Comparison of ENCODE assay signal across 10 cellular contexts in the genomic region with DNA sequence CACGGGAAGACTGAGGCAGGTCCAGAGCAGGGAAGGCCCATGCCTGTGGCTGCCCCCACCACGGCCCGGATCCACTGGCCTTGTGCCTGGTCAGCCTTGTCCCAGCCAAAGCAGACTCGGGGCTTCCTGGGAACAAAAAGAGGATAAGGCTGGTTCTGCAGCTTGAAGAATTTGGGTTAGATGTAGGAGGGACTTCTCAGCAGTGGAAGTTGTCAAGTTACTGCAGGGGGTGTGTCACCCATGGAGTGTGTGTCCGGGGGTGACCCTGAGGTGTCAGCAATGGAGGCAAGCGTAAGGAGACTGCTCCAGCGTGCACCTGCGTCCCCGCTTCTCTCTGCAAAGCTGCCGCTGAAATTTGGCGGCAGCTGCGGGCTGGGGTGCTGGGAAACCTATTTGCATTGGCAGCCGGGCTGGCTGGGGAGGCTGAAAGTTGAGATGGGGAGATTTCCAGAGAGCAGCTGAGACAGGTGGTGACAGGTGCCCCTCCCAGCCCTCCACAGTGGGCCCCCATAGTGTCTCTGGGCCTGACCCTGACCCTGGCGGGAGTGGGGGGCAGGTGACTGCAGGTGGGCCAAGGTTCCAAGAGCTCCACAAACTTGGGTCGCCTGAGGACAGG. TPM values are rescaled to one million over a fixed set of nuclear protein-coding genes. Genes with fewer than 3 reads are reported as not detected.
DNase-seq lines count a peak whose midpoint lies in the region; ATAC-seq and TF ChIP-seq lines count a peak whose summit lies in the region.
"Had no signal": no experiment of that assay in that cellular context is flagged by ENCODE, and none has a peak within 500 bp of the region (broad histone marks: within the 10 kb centered on the region; RNA-seq: fewer than 3 reads in every experiment).

No MANE protein-coding gene starts in this region.

- no peak overlapping the region for H3K27ac Mint-ChIP-seq in progenitor cell of endocrine pancreas
- H3K27ac Mint-ChIP-seq: activated naive CD4-positive, alpha-beta T cell treated with anti-CD3 and anti-CD28 coated beads for 36 hours had no signal

- H4K12ac ChIP-seq in trophoblast cell (ENCODE audit: low read depth, low read length), result no peak overlapping the region

- H3K4me1 ChIP-seq in ES-I3 (ENCODE audit: insufficient read depth, low read length) (peaks cover 31% of the 10 kb centered on the region; the same call in 1 of the 2 replicates), esophagus muscularis mucosa (peaks cover 22 to 65% (median 62%) of the 10 kb centered on the region in 4 donors), trophoblast cell (ENCODE audit: control insufficient read depth in 1 of 2, insufficient read depth in 2 of 2, low read length in 2 of 2) (peaks cover 19 to 27% of the 10 kb centered on the region in 2 experiments)

- TF ChIP-seq POLR2A in esophagus muscularis mucosa (IDR thresholded peaks at IDR 0.05; ENCODE audit: low read depth), result no peak

- peak overlapping the region; percentile 76 for H3K4me2 ChIP-seq in trophoblast cell (ENCODE audit: low read length)

- H2AK5ac ChIP-seq in trophoblast cell (ENCODE audit: low read length), result peak overlapping the region; percentile 94

- intact Hi-C loops in esophagus muscularis mucosa (cut with DNase I), result no loop called here

- TF ChIP-seq EP300 in esophagus muscularis mucosa (IDR thresholded peaks at IDR 0.05), result no peak

- peaks cover 18% of the 10 kb centered on the region for H3K79me1 ChIP-seq in trophoblast cell (ENCODE audit: low read length)

- no peaks in the 10 kb centered on the region for H3K9me3 Mint-ChIP-seq in progenitor cell of endocrine pancreas (ENCODE audit: low read depth)
- H3K9me3 Mint-ChIP-seq: activated naive CD4-positive, alpha-beta T cell treated with anti-CD3 and anti-CD28 coated beads for 36 hours had no signal

- H3K36me3 ChIP-seq in ES-I3 (ENCODE audit: insufficient read depth, low read length) (no peaks in the 10 kb centered on the region), esophagus muscularis mucosa (no peaks in the 10 kb centered on the region), trophoblast cell (ENCODE audit: control insufficient read depth in 1 of 2, insufficient read depth in 2 of 2, low read length in 2 of 2) (no peaks in the 10 kb centered on the region)

- DNase-seq in NCI-H2196 (lab: John Stamatoyannopoulos, UW; ENCODE audit: unreplicated experiment), result peak; percentile 68
- DNase-seq in esophagus muscularis mucosa (ENCODE audit: extremely low spot score), result no peak
- peak in 1 of 2 donors; percentile 41 for DNase-seq in trophoblast cell
- DNase-seq in epidermal melanocyte (ENCODE audit: insufficient read length, low spot score), result no peak
- DNase-seq in progenitor cell of endocrine pancreas (ENCODE audit: low spot score, unreplicated experiment), result no peak
- no peak for DNase-seq in NCI-H345 treated with DMSO at 0.1 percent for 48 hours (lab: John Stamatoyannopoulos, UW; ENCODE audit: unreplicated experiment)
- DNase-seq: activated naive CD4-positive, alpha-beta T cell treated with anti-CD3 and anti-CD28 coated beads for 36 hours; nucleus accumbens had no signal

- no peaks in the 10 kb centered on the region for H3K36me3 Mint-ChIP-seq in progenitor cell of endocrine pancreas (ENCODE audit: insufficient read depth)

- H4K91ac ChIP-seq in trophoblast cell (ENCODE audit: low read depth, low read length), result peak overlapping the region; percentile 52

- H2BK12ac ChIP-seq in trophoblast cell (ENCODE audit: low read length), result peak overlapping the region; percentile 84

- peak overlapping the region; percentile 42 for H3K4ac ChIP-seq in trophoblast cell (ENCODE audit: low read depth, low read length)

- TF ChIP-seq CTCF in esophagus muscularis mucosa (IDR thresholded peaks at IDR 0.05), result no peak
- no peak for TF ChIP-seq CTCF in progenitor cell of endocrine pancreas (IDR thresholded peaks at IDR 0.05; ENCODE audit: unreplicated experiment)

- H4K8ac ChIP-seq in trophoblast cell (ENCODE audit: low read depth, low read length), result peak overlapping the region; percentile 70

- H3K18ac ChIP-seq in trophoblast cell (ENCODE audit: low read length), result peak overlapping the region; percentile 44

- ATAC-seq in HG03342 (IDR thresholded peaks at IDR 0.05; ENCODE audit: unreplicated experiment), result no peak

- H3K9ac ChIP-seq in ES-I3 (ENCODE audit: low read depth, low read length) (peak overlapping the region; percentile 42; the same call in 1 of the 2 replicates), trophoblast cell (ENCODE audit: low read length) (no peak overlapping the region)

- WGBS in esophagus muscularis mucosa, result 75% methylated on average over 15 of the region's 15 CpGs
- WGBS in trophoblast cell (ENCODE audit: extremely low coverage, insufficient coverage, insufficient read length), result no CpG with 5 or more reads among the region's 15 CpGs

- no peaks in the 10 kb centered on the region for H3K9me3 ChIP-seq in ES-I3 (ENCODE audit: control insufficient read depth, insufficient read depth, low read length)
- no peaks in the 10 kb centered on the region for H3K9me3 ChIP-seq in esophagus muscularis mucosa
- H3K9me3 ChIP-seq in trophoblast cell (ENCODE audit: insufficient read depth, low read depth, low read length), result no peaks in the 10 kb centered on the region

- peak overlapping the region; percentile 14 for H2BK5ac ChIP-seq in trophoblast cell (ENCODE audit: low read depth, low read length, poor library complexity)

- peak overlapping the region; percentile 55 for H3K14ac ChIP-seq in trophoblast cell (ENCODE audit: low read length)

- H3K4me3 ChIP-seq in esophagus muscularis mucosa, result no peak overlapping the region
- H3K4me3 ChIP-seq in trophoblast cell (ENCODE audit: low read depth, low read length), result no peak overlapping the region

- no peak overlapping the region for H2AFZ ChIP-seq in trophoblast cell (ENCODE audit: insufficient read depth, low read length, poor library complexity)

- peaks cover 8% of the 10 kb centered on the region for H3K4me1 Mint-ChIP-seq in progenitor cell of endocrine pancreas (ENCODE audit: low read depth)

- H3K79me2 ChIP-seq in trophoblast cell (ENCODE audit: control insufficient read depth, insufficient read depth, low read length, poor library complexity), result peaks cover 2% of the 10 kb centered on the region

- no peak overlapping the region for H3K23ac ChIP-seq in trophoblast cell (ENCODE audit: low read length)

- H3K27me3 ChIP-seq in esophagus muscularis mucosa, result peaks cover 0 to 20% (median 2%) of the 10 kb centered on the region in 4 donors
- H3K27me3 ChIP-seq in trophoblast cell (ENCODE audit: insufficient read depth, low read length), result no peaks in the 10 kb centered on the region

- H2BK120ac ChIP-seq in trophoblast cell (ENCODE audit: insufficient read depth, low read length, poor library complexity), result peak overlapping the region; percentile 75

- H3K4me3 Mint-ChIP-seq in progenitor cell of endocrine pancreas (ENCODE audit: low read depth), result no peak overlapping the region
- H3K4me3 Mint-ChIP-seq: activated naive CD4-positive, alpha-beta T cell treated with anti-CD3 and anti-CD28 coated beads for 36 hours had no signal

- H3K27ac ChIP-seq in esophagus muscularis mucosa (replicated peaks in 1 of 4) (peak overlapping the region; percentile 20 to 76 (median 53)), trophoblast cell (ENCODE audit: low read depth, low read length) (no peak overlapping the region)

- peaks cover 4% of the 10 kb centered on the region for H3K27me3 Mint-ChIP-seq in progenitor cell of endocrine pancreas

RNA-seq across cellular contexts. Expression of gene TNFAIP2, which starts 12.5 kb away (rescaled TPM):
- 100 to 1,000 TPM in 1 of 4 donors, 10 to 100 TPM in 3; 29.0 to 104 (median 74.0) TPM for total RNA-seq in esophagus muscularis mucosa
- 185 and 205 TPM in 2 replicates for polyA plus RNA-seq in trophoblast cell (2013)
- 17.8 and 19.6 TPM in 2 replicates for total RNA-seq in progenitor cell of endocrine pancreas

RNA-seq across cellular contexts. Expression of gene EXOC3L4, which starts 16.3 kb away (rescaled TPM):
- 1 to 10 TPM in 3 of 4 donors, under 1 TPM in 1; 0.42 to 2.0 (median 1.2) TPM for total RNA-seq in esophagus muscularis mucosa
- 0.11 and 0.22 TPM in 2 replicates for polyA plus RNA-seq in trophoblast cell (2013)
- 28.4 and 30.8 TPM in 2 replicates for total RNA-seq in progenitor cell of endocrine pancreas
- total RNA-seq: activated naive CD4-positive, alpha-beta T cell treated with anti-CD3 and anti-CD28 coated beads for 36 hours had no signal

RNA-seq across cellular contexts. Expression of gene LBHD2, which starts 26.8 kb away (rescaled TPM):
- total RNA-seq in esophagus muscularis mucosa (not detected), progenitor cell of endocrine pancreas (not detected in 2 replicates)
- 0.30 and 0.39 TPM in 2 replicates for polyA plus RNA-seq in trophoblast cell (2013)
- total RNA-seq: activated naive CD4-positive, alpha-beta T cell treated with anti-CD3 and anti-CD28 coated beads for 36 hours had no signal

RNA-seq across cellular contexts. Expression of gene CDC42BPB, which starts 53.4 kb away (rescaled TPM):
- total RNA-seq in esophagus muscularis mucosa, result 100 to 1,000 TPM in 2 of 4 donors, 10 to 100 TPM in 2; 93.9 to 132 (median 110) TPM
- 55.5 and 55.9 TPM in 2 replicates for polyA plus RNA-seq in trophoblast cell (2013)
- total RNA-seq in progenitor cell of endocrine pancreas, result 104 and 105 TPM in 2 replicates
